Comparison of ENCODE assay signal across 15 cellular contexts in genomic region chr1:99603699-99604595, GRCh38. TPM values are rescaled to one million over a fixed set of nuclear protein-coding genes. Genes with fewer than 3 reads are reported as not detected.
DNase-seq lines count a peak whose midpoint lies in the region; ATAC-seq, FAIRE-seq and TF ChIP-seq lines count a peak whose summit lies in the region.
"Had no signal": no experiment of that assay in that cellular context is flagged by ENCODE, and none has a peak within 500 bp of the region (broad histone marks: within the 10 kb centered on the region; RNA-seq: fewer than 3 reads in every experiment).

No MANE protein-coding gene starts in this region.

- DNase-seq in H54 (ENCODE audit: insufficient read length, low spot score) = no peak
- no peak for DNase-seq in PC-9
- peak; percentile 29 for DNase-seq in fibroblast of pulmonary artery (ENCODE audit: low read depth)
- no peak for DNase-seq in gastrocnemius medialis
- DNase-seq in NCI-H1436 (lab: John Stamatoyannopoulos, UW) = no peak
- DNase-seq in stimulated activated CD4-positive, alpha-beta T cell treated with anti-CD3 and anti-CD28 coated beads, Interleukin-15, amount 100 ng/mL, for 24 hours = no peak
- DNase-seq: activated naive CD8-positive, alpha-beta T cell treated with anti-CD3 and anti-CD28 coated beads, Interleukin-2, amount 50 U/mL, for 24 hours; DND-41; foreskin keratinocyte; NCI-H1105 treated with DMSO at 0.1 percent for 48 hours; NCI-H510A; stimulated activated CD4-positive, alpha-beta T cell treated with anti-CD3 and anti-CD28 coated beads, Interleukin-4, amount 100 ng/mL, for 1 hour had no signal

- POLR2A ChIA-PET in PC-9 (lab: Charles Lee; ENCODE audit: unreplicated experiment) = interaction anchor here (0.7 kb wide), 1 partner anchor 15 kb away, joined by 4 read pairs; no protein-coding TSS in a partner anchor

- peaks cover 5% of the 10 kb centered on the region; the same call in 1 of the 2 replicates for H3K4me1 ChIP-seq in PC-9 (replicated peaks; ENCODE audit: insufficient read depth)
- H3K4me1 ChIP-seq in gastrocnemius medialis = peaks cover 0 to 16% of the 10 kb centered on the region in 2 donors
- H3K4me1 ChIP-seq: upper lobe of left lung had no signal

- H3F3A ChIP-seq in PC-9 (ENCODE audit: insufficient read depth, low read depth) = no peaks in the 10 kb centered on the region

- no peaks in the 10 kb centered on the region for H3K36me3 ChIP-seq in PC-9 (ENCODE audit: low read depth)
- no peaks in the 10 kb centered on the region for H3K36me3 ChIP-seq in gastrocnemius medialis
- H3K36me3 ChIP-seq: upper lobe of left lung had no signal

- peak; percentile 53 for FAIRE-seq in H54 (lab: Jason Lieb, UNC)

- no peaks in the 10 kb centered on the region for H4K20me1 ChIP-seq in PC-9 (ENCODE audit: insufficient read depth)

- TF ChIP-seq POLR2A in H54 (IDR thresholded peaks at IDR 0.05; ENCODE audit: low read depth, low read length) (no peak), gastrocnemius medialis (IDR thresholded peaks at IDR 0.05) (no peak)

- H3K9me3 ChIP-seq in PC-9 (ENCODE audit: insufficient read depth, low read depth) = no peaks in the 10 kb centered on the region
- H3K9me3 ChIP-seq in gastrocnemius medialis = no peaks in the 10 kb centered on the region
- H3K9me3 ChIP-seq: upper lobe of left lung had no signal

- CTCF ChIA-PET in PC-9 (lab: Charles Lee) = no interaction called here

- ATAC-seq in gastrocnemius medialis (no peak), GM21447 (IDR thresholded peaks at IDR 0.05; ENCODE audit: unreplicated experiment) (no peak)
- ATAC-seq: activated naive CD8-positive, alpha-beta T cell treated with anti-CD3 and anti-CD28 coated beads, Interleukin-2, amount 50 U/mL, for 24 hours; foreskin keratinocyte had no signal

- no peak overlapping the region for H3K27ac ChIP-seq in PC-9
- H3K27ac ChIP-seq in gastrocnemius medialis = peak overlapping the region; percentile 26 to 64 (median 48)
- H3K27ac ChIP-seq: C4-2B, foreskin keratinocyte had no signal

- TF ChIP-seq CTCF in PC-9 (conservative IDR thresholded peaks at IDR 0.05) (no peak), fibroblast of pulmonary artery (IDR thresholded peaks at IDR 0.05; ENCODE audit: low read length, missing control alignments) (no peak), gastrocnemius medialis (IDR thresholded peaks at IDR 0.05 in 4 of 5, conservative IDR thresholded peaks at IDR 0.05 in 1 of 5) (no peak)

- no peaks in the 10 kb centered on the region for H3K27me3 ChIP-seq in PC-9 (ENCODE audit: insufficient read depth, low read depth)
- H3K27me3 ChIP-seq in gastrocnemius medialis = no peaks in the 10 kb centered on the region
- H3K27me3 ChIP-seq: foreskin keratinocyte, upper lobe of left lung had no signal

- H2AFZ ChIP-seq in PC-9 = peak overlapping the region; percentile 54; the same call in 1 of the 2 replicates

- intact Hi-C loops in PC-9 (cut with micrococcal nuclease; ENCODE audit: unreplicated experiment) = no loop called here
- intact Hi-C loops in gastrocnemius medialis (cut with DNase I; ENCODE audit: low total_unique reads) = no loop called here

- no peaks in the 10 kb centered on the region for H3K79me2 ChIP-seq in PC-9 (ENCODE audit: low read depth)

- no peak overlapping the region for H3K4me2 ChIP-seq in PC-9

- no peak overlapping the region for H3K4me3 ChIP-seq in PC-9
- H3K4me3 ChIP-seq in fibroblast of pulmonary artery (replicated peaks; ENCODE audit: low read depth, low read length) = no peak overlapping the region
- no peak overlapping the region for H3K4me3 ChIP-seq in gastrocnemius medialis
- H3K4me3 ChIP-seq: upper lobe of left lung had no signal

- H3K9me2 ChIP-seq in PC-9 (ENCODE audit: insufficient read depth) = no peaks in the 10 kb centered on the region

- BruUV-seq in PC-9 (replicated peaks; lab: Mats Ljungman, UMichigan) = no TSS peak

- in situ Hi-C loops in gastrocnemius medialis (cut with MboI; ENCODE audit: low sequenced_read_pairs in 4 of 4) = no loop called here

RNA-seq across cellular contexts. Expression of gene PALMD, which starts 42.0 kb away (rescaled TPM):
- total RNA-seq in PC-9 (2021) (0.68 and 1.2 TPM in 2 replicates), gastrocnemius medialis (100 to 1,000 TPM in 1 of 4 donors, 10 to 100 TPM in 3; 60.7 to 254 (median 79.1) TPM)

Comparison
In these comparisons a context has a peak if more than half of its experiments do, and no peak if none do; other contexts are left out.
1. RNA of gene PALMD, which starts 42.0 kb away (total RNA-seq): 60.7 to 254 TPM in gastrocnemius medialis; 0.68 to 1.2 TPM in PC-9; every median in the first group is over 10 times any median in the second.